In genomic region chr1:33151115-33151514, GRCh38 we compare ENCODE assay signal across 20 cellular contexts. TPM values are rescaled to one million over a fixed set of nuclear protein-coding genes. Genes with fewer than 3 reads are reported as not detected.
DNase-seq lines count a peak whose midpoint lies in the region; ATAC-seq and TF ChIP-seq lines count a peak whose summit lies in the region.
"Had no signal": no experiment of that assay in that cellular context is flagged by ENCODE, and none has a peak within 500 bp of the region (broad histone marks: within the 10 kb centered on the region; RNA-seq: fewer than 3 reads in every experiment).

No MANE protein-coding gene starts in this region.

- no peaks in the 10 kb centered on the region for H3K9me3 ChIP-seq in BLaER1 treated with 17β-estradiol and CSF1 and Interleukin-3, amounts not matched to agents 10 nM and 100 nM (replicated peaks in 1 of 11)
- H3K9me3 ChIP-seq in HEK293 (ENCODE audit: control insufficient read depth, insufficient read depth, low read depth, low read length) (no peaks in the 10 kb centered on the region), SK-N-SH (no peaks in the 10 kb centered on the region)
- H3K9me3 ChIP-seq: heart right ventricle, psoas muscle had no signal

- DNase-seq in dorsolateral prefrontal cortex (no peak), nephron progenitor cell (no peak), chondrocyte (ENCODE audit: low spot score) (no peak), AG08395 (ENCODE audit: low spot score) (no peak), SK-N-SH (no peak)
- DNase-seq: activated CD4-positive, alpha-beta memory T cell treated with anti-CD3 and anti-CD28 coated beads, Interleukin-2, amount 10 ng/mL, durations not matched to agents 7 days and 5 days; AML-193; amniotic stem cell; cortex of kidney; heart right ventricle; kidney glomerular epithelial cell; NCI-H1417 treated with DMSO at 0.1 percent for 48 hours; NCI-H446; psoas muscle; stimulated activated naive CD4-positive, alpha-beta T cell had no signal

- H3K4me1 ChIP-seq in BLaER1 treated with 17β-estradiol and CSF1 and Interleukin-3, amounts not matched to agents 10 nM and 100 nM, result peaks cover 39 to 66% (median 63%) of the 10 kb centered on the region in 10 experiments
- peaks cover 5% of the 10 kb centered on the region; the same call in 1 of the 2 replicates for H3K4me1 ChIP-seq in HEK293 (ENCODE audit: control insufficient read depth, insufficient read depth, low read length)
- peaks cover 0 to 22% of the 10 kb centered on the region in 2 experiments; a peak in 1 of 4 replicates for H3K4me1 ChIP-seq in SK-N-SH (ENCODE audit: control insufficient read depth in 1 of 2, insufficient read depth in 2 of 2, low read depth in 1 of 2, low read length in 1 of 2)

- TF ChIP-seq RAD21 in SK-N-SH (IDR thresholded peaks at IDR 0.05; ENCODE audit: low read length), result no peak

- H3K9ac ChIP-seq in BLaER1 treated with 17β-estradiol and CSF1 and Interleukin-3, amounts not matched to agents 10 nM and 100 nM, result peak overlapping the region in 10 of 11 experiments; percentile 7 to 78 (median 58); a peak in 17 of 22 replicates
- H3K9ac ChIP-seq in SK-N-SH, result no peak overlapping the region
- H3K9ac ChIP-seq: KMS-11 had no signal

- no peak for TF ChIP-seq EP300 in SK-N-SH (IDR thresholded peaks at IDR 0.05; ENCODE audit: borderline replicate concordance in 1 of 2, low read depth in 1 of 2, low read length in 1 of 2)

- ATAC-seq in HG03135 (IDR thresholded peaks at IDR 0.05; ENCODE audit: unreplicated experiment), result no peak
- ATAC-seq: heart right ventricle, psoas muscle had no signal

- 100% methylated on average over 1 of the region's 7 CpGs for WGBS in SK-N-SH (ENCODE audit: low lambda C conversion rate)

- peak overlapping the region; percentile 28 to 91 (median 79) for H3K4me2 ChIP-seq in BLaER1 treated with 17β-estradiol and CSF1 and Interleukin-3, amounts not matched to agents 10 nM and 100 nM
- no peak overlapping the region for H3K4me2 ChIP-seq in SK-N-SH
- H3K4me2 ChIP-seq: KMS-11 had no signal

- H3K4me3 Mint-ChIP-seq in nephron progenitor cell (no peak overlapping the region), chondrocyte (ENCODE audit: unreplicated experiment) (no peak overlapping the region)
- H3K4me3 Mint-ChIP-seq: activated CD4-positive, alpha-beta memory T cell treated with anti-CD3 and anti-CD28 coated beads, Interleukin-2, amount 10 ng/mL, durations not matched to agents 7 days and 5 days had no signal

- H3K27me3 Mint-ChIP-seq in nephron progenitor cell (ENCODE audit: low read depth, poor library complexity), result no peaks in the 10 kb centered on the region
- no peaks in the 10 kb centered on the region for H3K27me3 Mint-ChIP-seq in chondrocyte (ENCODE audit: low read depth)
- H3K27me3 Mint-ChIP-seq: activated CD4-positive, alpha-beta memory T cell treated with anti-CD3 and anti-CD28 coated beads, Interleukin-2, amount 10 ng/mL, durations not matched to agents 7 days and 5 days had no signal

- no peak for TF ChIP-seq CTCF in HEK293 (tag by site-specific recombination; IDR thresholded peaks at IDR 0.05)
- no peak for TF ChIP-seq CTCF in dorsolateral prefrontal cortex (IDR thresholded peaks at IDR 0.05 in 54 of 56, conservative IDR thresholded peaks at IDR 0.05 in 2 of 56; ENCODE audit: low read depth in 1 of 56, partially characterized antibody in 56 of 56)
- TF ChIP-seq CTCF in nephron progenitor cell (IDR thresholded peaks at IDR 0.05), result no peak
- no peak for TF ChIP-seq CTCF in chondrocyte (IDR thresholded peaks at IDR 0.05)
- no peak for TF ChIP-seq CTCF in SK-N-SH (IDR thresholded peaks at IDR 0.05)

- CTCF ChIA-PET in HEK293 (lab: Yijun Ruan, JAX), result interaction anchor here (0.7 to 2.0 kb wide), 4 partner anchors 13 to 305 kb away, joined by 3 to 7 read pairs (median 5); no protein-coding TSS in a partner anchor
- CTCF ChIA-PET in SK-N-SH (lab: Yijun Ruan, JAX), result interaction anchor here (0.6 to 1.0 kb wide), 2 partner anchors 13 to 25 kb away, joined by 3 to 4 read pairs; no protein-coding TSS in a partner anchor

- H3F3A ChIP-seq in SK-N-SH (replicated peaks; ENCODE audit: insufficient read depth), result no peaks in the 10 kb centered on the region

- H3K4me1 Mint-ChIP-seq in nephron progenitor cell, result peaks cover 56% of the 10 kb centered on the region
- H3K4me1 Mint-ChIP-seq in chondrocyte (ENCODE audit: low read depth), result peaks cover 49% of the 10 kb centered on the region
- H3K4me1 Mint-ChIP-seq: activated CD4-positive, alpha-beta memory T cell treated with anti-CD3 and anti-CD28 coated beads, Interleukin-2, amount 10 ng/mL, durations not matched to agents 7 days and 5 days had no signal

- H3K9me2 ChIP-seq in SK-N-SH, result no peaks in the 10 kb centered on the region

- peaks cover 12 to 24% (median 17%) of the 10 kb centered on the region in 11 experiments; a peak in 20 of 22 replicates for H3K36me3 ChIP-seq in BLaER1 treated with 17β-estradiol and CSF1 and Interleukin-3, amounts not matched to agents 10 nM and 100 nM
- H3K36me3 ChIP-seq in HEK293 (ENCODE audit: control insufficient read depth in 2 of 2, insufficient read depth in 1 of 2, low read length in 2 of 2) (peaks cover 0 to 13% of the 10 kb centered on the region in 2 experiments; a peak in 1 of 3 replicates), SK-N-SH (replicated peaks in 1 of 2; ENCODE audit: control insufficient read depth in 1 of 2, insufficient read depth in 2 of 2, low read length in 1 of 2) (peaks cover 0 to 17% of the 10 kb centered on the region in 2 experiments)

- H3K36me3 Mint-ChIP-seq in nephron progenitor cell (ENCODE audit: low read depth), result peaks cover 23% of the 10 kb centered on the region
- peaks cover 24% of the 10 kb centered on the region for H3K36me3 Mint-ChIP-seq in chondrocyte (ENCODE audit: low read depth)

- H4K20me1 ChIP-seq in BLaER1 treated with 17β-estradiol and CSF1 and Interleukin-3, amounts not matched to agents 10 nM and 100 nM, result peaks cover 0 to 10% (median 0%) of the 10 kb centered on the region in 11 experiments; a peak in 3 of 22 replicates
- no peaks in the 10 kb centered on the region for H4K20me1 ChIP-seq in SK-N-SH (ENCODE audit: insufficient read depth)

- H2AFZ ChIP-seq in SK-N-SH (ENCODE audit: low read depth), result no peak overlapping the region

- H3K27me3 ChIP-seq in BLaER1 treated with 17β-estradiol and CSF1 and Interleukin-3, amounts not matched to agents 10 nM and 100 nM, result no peaks in the 10 kb centered on the region
- H3K27me3 ChIP-seq in dorsolateral prefrontal cortex, result no peaks in the 10 kb centered on the region
- H3K27me3 ChIP-seq in SK-N-SH (ENCODE audit: insufficient read depth), result no peaks in the 10 kb centered on the region
- H3K27me3 ChIP-seq: heart right ventricle had no signal

- H3K9me3 Mint-ChIP-seq in nephron progenitor cell, result no peaks in the 10 kb centered on the region
- H3K9me3 Mint-ChIP-seq in chondrocyte (ENCODE audit: low read depth), result no peaks in the 10 kb centered on the region
- H3K9me3 Mint-ChIP-seq: activated CD4-positive, alpha-beta memory T cell treated with anti-CD3 and anti-CD28 coated beads, Interleukin-2, amount 10 ng/mL, durations not matched to agents 7 days and 5 days; activated T-helper 2 cell treated with anti-CD3 and anti-CD28 coated beads, Interferon-gamma antibody, Interleukin-2, Interleukin-4, amounts not matched to agents 10 μg/mL and 5 μg/mL and 100 μg/mL, durations not matched to agents 14 hours and 24 hours and 36 hours had no signal

- H3K27ac Mint-ChIP-seq in nephron progenitor cell, result peak overlapping the region; percentile 95
- no peak overlapping the region for H3K27ac Mint-ChIP-seq in chondrocyte (ENCODE audit: unreplicated experiment)
- H3K27ac Mint-ChIP-seq: activated CD4-positive, alpha-beta memory T cell treated with anti-CD3 and anti-CD28 coated beads, Interleukin-2, amount 10 ng/mL, durations not matched to agents 7 days and 5 days; activated T-helper 2 cell treated with anti-CD3 and anti-CD28 coated beads, Interferon-gamma antibody, Interleukin-2, Interleukin-4, amounts not matched to agents 10 μg/mL and 5 μg/mL and 100 μg/mL, durations not matched to agents 14 hours and 24 hours and 36 hours had no signal

- H3K79me2 ChIP-seq in SK-N-SH (ENCODE audit: insufficient read depth), result no peaks in the 10 kb centered on the region

- H3K27ac ChIP-seq in BLaER1 treated with 17β-estradiol and CSF1 and Interleukin-3, amounts not matched to agents 10 nM and 100 nM, result peak overlapping the region in 8 of 11 experiments; percentile 20 to 89 (median 74); a peak in 16 of 22 replicates
- H3K27ac ChIP-seq in HEK293 (ENCODE audit: extremely low read depth, low read depth, low read length), result no peak overlapping the region
- H3K27ac ChIP-seq in dorsolateral prefrontal cortex, result peak overlapping the region; percentile 33 to 98 (median 93)
- H3K27ac ChIP-seq in SK-N-SH (ENCODE audit: low read depth in 2 of 2, low read length in 1 of 2), result no peak overlapping the region
- H3K27ac ChIP-seq: KMS-11, psoas muscle had no signal

- H3K4me3 ChIP-seq in BLaER1 treated with 17β-estradiol and CSF1 and Interleukin-3, amounts not matched to agents 10 nM and 100 nM, result peak overlapping the region in 1 of 10 experiments; percentile 1; a peak in 2 of 20 replicates
- H3K4me3 ChIP-seq in HEK293 (ENCODE audit: low read depth, low read length) (no peak overlapping the region), dorsolateral prefrontal cortex (peak overlapping the region in 1 of 59 donors; percentile 16), SK-N-SH (ENCODE audit: low read depth in 2 of 2, low read length in 1 of 2) (no peak overlapping the region)
- H3K4me3 ChIP-seq: heart right ventricle, psoas muscle had no signal

- POLR2A ChIA-PET in HEK293 (lab: Yijun Ruan, JAX) (interaction anchor here (1.4 kb wide), 1 partner anchor 31 kb away, joined by 3 read pairs; the partner anchor contains the start of gene TRIM62), SK-N-SH (lab: Yijun Ruan, JAX) (interaction anchor here (1.2 kb wide), 1 partner anchor 22 kb away, joined by 3 read pairs; no protein-coding TSS in a partner anchor)

- intact Hi-C loops in dorsolateral prefrontal cortex (cut with DNase I), result no loop called here

TF ChIP-seq in HEK293, 187 proteins besides CTCF, POLR2A, EP300 and RAD21 (continues in another document):
- TF ChIP-seq GFI1B (tag by site-specific recombination; IDR thresholded peaks at IDR 0.05), result no peak

TF ChIP-seq in SK-N-SH, 30 proteins besides CTCF, POLR2A, EP300 and RAD21 (continues in another document):
- TF ChIP-seq SMC3 (IDR thresholded peaks at IDR 0.05; ENCODE audit: low read depth, low read length), result no peak
- no peak for TF ChIP-seq USF1 (IDR thresholded peaks at IDR 0.05; ENCODE audit: borderline replicate concordance, low read depth)
- no peak for TF ChIP-seq NRF1 (IDR thresholded peaks at IDR 0.05; ENCODE audit: low read depth, low read length)

RNA-seq across cellular contexts. Expression of gene TRIM62, which starts 30.7 kb away (rescaled TPM):
- 10 to 100 TPM in 104 of 120 experiments, 1 to 10 TPM in 16; 6.7 to 37.6 (median 13.9) TPM for total RNA-seq in dorsolateral prefrontal cortex
- total RNA-seq in chondrocyte, result 17.3 to 35.1 TPM (median 17.7 TPM) in 3 replicates
- polyA plus RNA-seq in SK-N-SH (2012; rRNA removed), result 2.5 and 4.4 TPM in 2 replicates
- 1.8 and 2.7 TPM in 2 replicates for polyA plus RNA-seq in SK-N-SH (2012; cell fraction: cytosol; rRNA removed)
- polyA plus RNA-seq in SK-N-SH (2012; cell fraction: nucleus; rRNA removed), result 8.0 and 8.7 TPM in 2 replicates

Comparison
In these comparisons a context has a peak if more than half of its experiments do, and no peak if none do; other contexts are left out.
1. H3K27ac ChIP-seq: peak in BLaER1 treated with 17β-estradiol and CSF1 and Interleukin-3, amounts not matched to agents 10 nM and 100 nM (8 of 11) and dorsolateral prefrontal cortex (59 of 59); none in HEK293 (single experiment) and SK-N-SH (0 of 2).